Comparison of ENCODE assay signal across 1 cellular context in the genomic region with DNA sequence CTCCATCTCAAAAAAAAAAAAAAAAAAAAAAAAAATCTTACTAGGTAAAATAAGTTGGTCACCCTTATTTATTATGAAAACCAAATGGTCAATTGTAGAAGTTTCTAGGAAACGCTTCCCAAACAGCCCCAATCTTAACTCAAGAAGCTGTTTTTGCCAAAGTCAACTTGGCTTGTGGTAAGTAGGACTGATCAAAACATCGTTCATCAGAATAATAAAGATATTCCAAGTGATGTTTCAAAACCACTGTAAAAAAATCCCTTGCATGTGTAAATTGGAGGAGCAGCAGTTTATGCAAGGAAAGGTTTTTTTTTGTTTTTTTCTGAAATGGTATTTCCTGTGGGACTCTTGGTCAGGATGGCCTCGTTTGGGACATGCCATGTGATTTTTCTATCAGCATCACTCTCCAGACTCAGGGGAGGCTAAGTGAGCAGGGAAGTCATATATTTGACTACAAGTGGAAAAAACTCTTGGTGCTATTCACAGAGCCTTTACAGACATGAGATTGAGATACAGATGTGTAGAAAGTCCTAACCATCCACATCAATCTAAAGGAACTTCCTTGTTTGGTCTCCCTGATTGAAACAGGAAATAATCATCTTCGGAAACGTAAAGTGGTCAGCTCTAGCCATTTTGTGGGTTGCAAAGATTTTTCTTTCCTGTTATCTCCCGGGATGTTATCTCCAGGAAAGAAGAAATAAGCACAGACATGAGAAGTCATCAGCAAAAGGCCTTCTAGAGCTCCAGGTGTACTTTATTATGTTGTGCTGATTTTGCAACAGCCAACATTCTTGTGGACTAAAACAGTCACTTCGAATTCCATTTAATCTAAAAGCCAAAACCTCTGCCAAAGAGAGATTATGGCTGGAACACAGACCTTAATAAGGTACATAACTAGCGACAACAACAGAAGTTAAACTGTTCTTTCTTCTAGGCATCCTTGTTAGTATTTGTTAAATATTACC.
TF ChIP-seq lines count a peak whose summit lies in the region.

No MANE protein-coding gene starts in this region.

TF ChIP-seq in K562, 482 proteins besides CTCF, POLR2A, EP300 and RAD21 (continued from another document):
- TF ChIP-seq, protein P1, sequence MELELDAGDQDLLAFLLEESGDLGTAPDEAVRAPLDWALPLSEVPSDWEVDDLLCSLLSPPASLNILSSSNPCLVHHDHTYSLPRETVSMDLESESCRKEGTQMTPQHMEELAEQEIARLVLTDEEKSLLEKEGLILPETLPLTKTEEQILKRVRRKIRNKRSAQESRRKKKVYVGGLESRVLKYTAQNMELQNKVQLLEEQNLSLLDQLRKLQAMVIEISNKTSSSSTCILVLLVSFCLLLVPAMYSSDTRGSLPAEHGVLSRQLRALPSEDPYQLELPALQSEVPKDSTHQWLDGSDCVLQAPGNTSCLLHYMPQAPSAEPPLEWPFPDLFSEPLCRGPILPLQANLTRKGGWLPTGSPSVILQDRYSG (tag; conservative IDR thresholded peaks at IDR 0.05; ENCODE audit: low read depth), result no peak
- TF ChIP-seq L3MBTL2 (IDR thresholded peaks at IDR 0.05), result 0 out of 2 replicates have a peak, but pooled peaks have one; percentile 25
- TF ChIP-seq, protein P2, sequence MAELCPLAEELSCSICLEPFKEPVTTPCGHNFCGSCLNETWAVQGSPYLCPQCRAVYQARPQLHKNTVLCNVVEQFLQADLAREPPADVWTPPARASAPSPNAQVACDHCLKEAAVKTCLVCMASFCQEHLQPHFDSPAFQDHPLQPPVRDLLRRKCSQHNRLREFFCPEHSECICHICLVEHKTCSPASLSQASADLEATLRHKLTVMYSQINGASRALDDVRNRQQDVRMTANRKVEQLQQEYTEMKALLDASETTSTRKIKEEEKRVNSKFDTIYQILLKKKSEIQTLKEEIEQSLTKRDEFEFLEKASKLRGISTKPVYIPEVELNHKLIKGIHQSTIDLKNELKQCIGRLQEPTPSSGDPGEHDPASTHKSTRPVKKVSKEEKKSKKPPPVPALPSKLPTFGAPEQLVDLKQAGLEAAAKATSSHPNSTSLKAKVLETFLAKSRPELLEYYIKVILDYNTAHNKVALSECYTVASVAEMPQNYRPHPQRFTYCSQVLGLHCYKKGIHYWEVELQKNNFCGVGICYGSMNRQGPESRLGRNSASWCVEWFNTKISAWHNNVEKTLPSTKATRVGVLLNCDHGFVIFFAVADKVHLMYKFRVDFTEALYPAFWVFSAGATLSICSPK (IDR thresholded peaks at IDR 0.05; ENCODE audit: borderline replicate concordance), result no peak
TF ChIP-seq in K562: peak in this region for 1.
